In genomic region chr21:38256599-38257302, GRCh38 we compare ENCODE assay signal across 24 cellular contexts. TPM values are rescaled to one million over a fixed set of nuclear protein-coding genes. Genes with fewer than 3 reads are reported as not detected.
A peak's percentile ranks its signal among the peaks of the same experiment; 100 is the strongest.
DNase-seq lines count a peak whose midpoint lies in the region; ATAC-seq and TF ChIP-seq lines count a peak whose summit lies in the region.
"Had no signal": no experiment of that assay in that cellular context is flagged by ENCODE, and none has a peak within 500 bp of the region (broad histone marks: within the 10 kb centered on the region; RNA-seq: fewer than 3 reads in every experiment).

KCNJ15 (plus strand) TSS chr21:38256991; CDS start chr21:38299262, 42,271 bp downstream.

- H3K27me3 Mint-ChIP-seq in type B pancreatic cell, result peaks cover 6% of the 10 kb centered on the region

- WGBS in esophagus, 2 donors, result 40 to 46% methylated on average over 5 of the region's 5 CpGs

- peaks cover 19% of the 10 kb centered on the region for H3K4me1 Mint-ChIP-seq in type B pancreatic cell (ENCODE audit: unreplicated experiment)

- no peak within 1 kb of the TSS for H3K27ac Mint-ChIP-seq in type B pancreatic cell
- H3K27ac Mint-ChIP-seq: activated naive CD4-positive, alpha-beta T cell treated with anti-CD3 and anti-CD28 coated beads, Interleukin-2, amount 50 U/mL, for 72 hours; mesothelial cell of epicardium had no signal

- no peak for ATAC-seq in GM19395 (IDR thresholded peaks at IDR 0.05; ENCODE audit: unreplicated experiment)
- ATAC-seq: activated naive CD4-positive, alpha-beta T cell treated with anti-CD3 and anti-CD28 coated beads, Interleukin-2, amount 50 U/mL, for 72 hours; SK-N-SH treated with all-trans-retinoic acid at 6 μM for 48 hours had no signal

- H3K9me3 ChIP-seq in esophagus (ENCODE audit: control insufficient read depth in 2 of 2, insufficient read depth in 1 of 2, low read depth in 1 of 2, low read length in 1 of 2) (no peaks in the 10 kb centered on the region), mucosa of stomach (ENCODE audit: control insufficient read depth, low read length) (no peaks in the 10 kb centered on the region)
- H3K9me3 ChIP-seq: colonic mucosa, Peyer's patch, right atrium auricular region had no signal

- H3K36me3 ChIP-seq in esophagus (ENCODE audit: control insufficient read depth in 2 of 2, insufficient read depth in 2 of 2, low read length in 1 of 2) (no peaks in the 10 kb centered on the region), mucosa of stomach (ENCODE audit: control insufficient read depth, insufficient read depth, low read length) (no peaks in the 10 kb centered on the region)
- H3K36me3 ChIP-seq: colonic mucosa, Peyer's patch, right atrium auricular region had no signal

- peaks cover 0 to 5% of the 10 kb centered on the region in 2 donors for H3K4me1 ChIP-seq in esophagus (ENCODE audit: control insufficient read depth in 2 of 2, insufficient read depth in 2 of 2, low read length in 1 of 2)
- H3K4me1 ChIP-seq in mucosa of stomach (ENCODE audit: control insufficient read depth, insufficient read depth, low read length), result peaks cover 25% of the 10 kb centered on the region
- H3K4me1 ChIP-seq: colonic mucosa, Peyer's patch, right atrium auricular region had no signal

- H3K9ac ChIP-seq in mucosa of stomach (ENCODE audit: low read length), result peak within 1 kb of the TSS; percentile 32

- H3K27me3 ChIP-seq in esophagus (ENCODE audit: control insufficient read depth in 1 of 2, insufficient read depth in 2 of 2, low read length in 2 of 2), result no peaks in the 10 kb centered on the region
- H3K27me3 ChIP-seq in mucosa of stomach (ENCODE audit: control insufficient read depth, insufficient read depth, low read length), result no peaks in the 10 kb centered on the region
- H3K27me3 ChIP-seq: colonic mucosa, Peyer's patch, right atrium auricular region had no signal

- peaks cover 5% of the 10 kb centered on the region for H3K36me3 Mint-ChIP-seq in type B pancreatic cell
- H3K36me3 Mint-ChIP-seq: CD4-positive, alpha-beta memory T cell; mesothelial cell of epicardium had no signal

- intact Hi-C loops in posterior cingulate gyrus (cut with DNase I), result no loop called here

- DNase-seq in LHCN-M2 (ENCODE audit: low read depth), result no peak
- DNase-seq in type B pancreatic cell (ENCODE audit: extremely low spot score, unreplicated experiment), result no peak
- no peak for DNase-seq in posterior cingulate gyrus
- no peak for DNase-seq in NCI-H1417 (lab: John Stamatoyannopoulos, UW)
- DNase-seq: activated CD4-positive, alpha-beta T cell treated with anti-CD3 and anti-CD28 coated beads for 1 hour; activated CD8-positive, alpha-beta memory T cell treated with anti-CD3 and anti-CD28 coated beads for 24 hours; activated T-cell treated with anti-CD3 and anti-CD28 coated beads, Interleukin-2, amount 50 U/mL, for 48 hours; CD4-positive, alpha-beta memory T cell; colonic mucosa; DMS79; kidney glomerular epithelial cell; NCI-H1930; NCI-H446 treated with DMSO at 0.1 percent for 48 hours; Peyer's patch; stimulated activated naive CD4-positive, alpha-beta T cell; T1000 had no signal

- H3K4me3 Mint-ChIP-seq in type B pancreatic cell, result peak within 1 kb of the TSS; percentile 55
- H3K4me3 Mint-ChIP-seq: CD4-positive, alpha-beta memory T cell; mesothelial cell of epicardium had no signal

- H3K9me3 Mint-ChIP-seq in type B pancreatic cell, result no peaks in the 10 kb centered on the region
- H3K9me3 Mint-ChIP-seq: CD4-positive, alpha-beta memory T cell; mesothelial cell of epicardium had no signal

- TF ChIP-seq CTCF in type B pancreatic cell (conservative IDR thresholded peaks at IDR 0.05), result no peak

- H3K27ac ChIP-seq in esophagus (ENCODE audit: low read depth in 2 of 2, low read length in 1 of 2), result peak within 1 kb of the TSS in 1 of 2 donors; percentile 31
- H3K27ac ChIP-seq: colonic mucosa, Peyer's patch, right atrium auricular region had no signal

- peak within 1 kb of the TSS; percentile 33 to 71 for H3K4me3 ChIP-seq in esophagus (ENCODE audit: low read depth in 1 of 2, low read length in 2 of 2)
- H3K4me3 ChIP-seq in mucosa of stomach (ENCODE audit: low read length), result no peak within 1 kb of the TSS
- H3K4me3 ChIP-seq: colonic mucosa, Peyer's patch, right atrium auricular region had no signal

RNA-seq across cellular contexts. Expression of gene KCNJ15, which starts in this region (rescaled TPM):
- total RNA-seq in LHCN-M2 (2014; rRNA removed), result 19.2 and 19.8 TPM in 2 replicates
- 10.5 TPM for polyA plus RNA-seq in LHCN-M2 (2012)
- polyA plus RNA-seq in esophagus, result 1 to 10 TPM; 4.2 to 5.6 TPM
- total RNA-seq in type B pancreatic cell (ENCODE audit: low replicate concordance), result 3.9 and 4.9 TPM in 2 replicates
- total RNA-seq: frontal cortex had no signal
